Comparison of ENCODE assay signal across 13 cellular contexts in the genomic region with DNA sequence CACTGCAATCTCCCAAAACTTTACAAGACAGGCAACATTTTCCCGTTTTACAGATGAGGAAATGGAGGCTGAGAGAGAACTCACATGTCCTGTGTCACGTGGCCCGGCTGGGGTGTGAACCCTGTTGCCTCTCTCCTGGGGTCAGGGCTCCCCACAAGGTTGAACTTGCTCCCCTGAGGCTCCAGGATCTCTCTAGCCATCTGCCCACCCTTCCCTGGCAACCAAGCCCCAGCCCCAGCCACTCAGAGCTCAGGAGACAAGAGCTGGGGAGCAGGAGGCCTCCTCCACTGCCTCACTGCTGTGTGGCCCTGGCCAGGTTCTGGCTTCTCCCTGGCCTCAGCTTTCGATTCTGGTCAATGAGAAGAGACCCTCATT. TPM values are rescaled to one million over a fixed set of nuclear protein-coding genes. Genes with fewer than 3 reads are reported as not detected.
DNase-seq lines count a peak whose midpoint lies in the region; ATAC-seq and TF ChIP-seq lines count a peak whose summit lies in the region.
"Had no signal": no experiment of that assay in that cellular context is flagged by ENCODE, and none has a peak within 500 bp of the region (broad histone marks: within the 10 kb centered on the region; RNA-seq: fewer than 3 reads in every experiment).

No MANE protein-coding gene starts in this region.

- H3K9me3 ChIP-seq in DND-41 (ENCODE audit: insufficient read depth, low read length, severe bottlenecking) (no peaks in the 10 kb centered on the region), Karpas-422 (ENCODE audit: low read length) (no peaks in the 10 kb centered on the region), osteoblast (ENCODE audit: low read depth, low read length) (no peaks in the 10 kb centered on the region)

- H3K36me3 Mint-ChIP-seq in central memory CD8-positive, alpha-beta T cell (ENCODE audit: insufficient read depth), result peaks cover 63% of the 10 kb centered on the region

- peaks cover 8% of the 10 kb centered on the region; the same call in 1 of the 2 replicates for H3K36me3 ChIP-seq in DND-41 (ENCODE audit: insufficient read depth, low read length)
- peaks cover 9% of the 10 kb centered on the region for H3K36me3 ChIP-seq in Karpas-422 (ENCODE audit: insufficient read depth, low read length)
- no peaks in the 10 kb centered on the region for H3K36me3 ChIP-seq in osteoblast (ENCODE audit: insufficient read depth, low read length)

- H3K9me2 ChIP-seq in Karpas-422 (replicated peaks; ENCODE audit: insufficient read depth, low read length), result no peaks in the 10 kb centered on the region

- no peaks in the 10 kb centered on the region for H3K9me3 Mint-ChIP-seq in central memory CD8-positive, alpha-beta T cell

- TF ChIP-seq CTCF in DND-41 (IDR thresholded peaks at IDR 0.05; ENCODE audit: borderline replicate concordance, extremely low read depth, low read length, poor library complexity, severe bottlenecking) (no peak), osteoblast (IDR thresholded peaks at IDR 0.05; ENCODE audit: extremely low read depth, low read depth, low read length) (no peak)

- H2AFZ ChIP-seq in DND-41 (ENCODE audit: low read depth, low read length) (no peak overlapping the region), Karpas-422 (ENCODE audit: low read length) (no peak overlapping the region), osteoblast (ENCODE audit: low read length) (no peak overlapping the region)

- ATAC-seq in DND-41 (ENCODE audit: insufficient read depth, low read depth) (no peak), HG03571 (IDR thresholded peaks at IDR 0.05; ENCODE audit: unreplicated experiment) (no peak), HG02571 (IDR thresholded peaks at IDR 0.05; ENCODE audit: unreplicated experiment) (no peak)
- ATAC-seq in central memory CD8-positive, alpha-beta T cell (replicated peaks; ENCODE audit: extremely low read depth, poor library complexity, severe bottlenecking), result no peak

- no peaks in the 10 kb centered on the region for H3K27me3 Mint-ChIP-seq in central memory CD8-positive, alpha-beta T cell

- peak overlapping the region; percentile 92 for H3K4me3 Mint-ChIP-seq in central memory CD8-positive, alpha-beta T cell

- H3K9ac ChIP-seq in DND-41 (ENCODE audit: low read depth, low read length) (no peak overlapping the region), Karpas-422 (ENCODE audit: low read length) (peak overlapping the region; percentile 73)

- H3K79me2 ChIP-seq in DND-41 (ENCODE audit: insufficient read depth, low read length) (no peaks in the 10 kb centered on the region), Karpas-422 (ENCODE audit: low read length) (peaks cover 66% of the 10 kb centered on the region), osteoblast (ENCODE audit: insufficient read depth, low read length) (no peaks in the 10 kb centered on the region)

- DNase-seq in DND-41, result no peak
- no peak for DNase-seq in Karpas-422
- no peak for DNase-seq in central memory CD8-positive, alpha-beta T cell (ENCODE audit: low spot score in 2 of 2)
- DNase-seq in osteoblast (ENCODE audit: insufficient read length, low spot score, missing footprints), result peak; percentile 76
- no peak for DNase-seq in AG20443 (ENCODE audit: low spot score)
- no peak for DNase-seq in NCI-H146 treated with DMSO at 0.1 percent for 48 hours (lab: John Stamatoyannopoulos, UW; ENCODE audit: unreplicated experiment)
- DNase-seq: GOT3, NCI-H524 had no signal

- peaks cover 99% of the 10 kb centered on the region for H3K4me1 Mint-ChIP-seq in central memory CD8-positive, alpha-beta T cell

- H3K4me1 ChIP-seq in DND-41 (ENCODE audit: insufficient read depth, low read length) (peaks cover 63% of the 10 kb centered on the region), Karpas-422 (ENCODE audit: low read length) (peaks cover 96% of the 10 kb centered on the region), osteoblast (ENCODE audit: insufficient read depth, low read length) (no peaks in the 10 kb centered on the region)

- H3K27me3 ChIP-seq in DND-41 (ENCODE audit: insufficient read depth, low read length, poor library complexity) (no peaks in the 10 kb centered on the region), Karpas-422 (ENCODE audit: low read length) (no peaks in the 10 kb centered on the region), osteoblast (ENCODE audit: insufficient read depth, low read length) (peaks cover 9% of the 10 kb centered on the region)

- H3K4me3 ChIP-seq in DND-41 (ENCODE audit: low read depth in 1 of 2, low read length in 2 of 2) (no peak overlapping the region), Karpas-422 (ENCODE audit: low read length) (no peak overlapping the region), osteoblast (ENCODE audit: insufficient read depth, low read length) (no peak overlapping the region)

- H3K27ac ChIP-seq in DND-41 (ENCODE audit: low read length), result peak overlapping the region; percentile 41; the same call in 1 of the 2 replicates
- H3K27ac ChIP-seq in Karpas-422 (ENCODE audit: low read length), result peak overlapping the region; percentile 99
- no peak overlapping the region for H3K27ac ChIP-seq in osteoblast (ENCODE audit: low read depth, low read length)

- H3K27ac Mint-ChIP-seq in central memory CD8-positive, alpha-beta T cell (ENCODE audit: low read depth), result peak overlapping the region; percentile 94

- H3K4me2 ChIP-seq in DND-41 (ENCODE audit: insufficient read depth, low read length), result no peak overlapping the region
- H3K4me2 ChIP-seq in Karpas-422 (ENCODE audit: low read depth, low read length, poor library complexity, severe bottlenecking), result peak overlapping the region; percentile 16
- H3K4me2 ChIP-seq in osteoblast (ENCODE audit: insufficient read depth, low read length), result no peak overlapping the region

- peaks cover 10% of the 10 kb centered on the region; the same call in 1 of the 2 replicates for H4K20me1 ChIP-seq in DND-41 (ENCODE audit: insufficient read depth, low read length)
- peaks cover 42% of the 10 kb centered on the region for H4K20me1 ChIP-seq in Karpas-422 (ENCODE audit: insufficient read depth, low read depth, low read length)
- H4K20me1 ChIP-seq in osteoblast (ENCODE audit: insufficient read depth, low read length), result no peaks in the 10 kb centered on the region

RNA-seq across cellular contexts. Expression of a gene that starts 11.8 kb away (rescaled TPM):
- total RNA-seq in Karpas-422 (2014; rRNA removed; shearing (Covaris generic); ENCODE audit: low replicate concordance), result 117 and 184 TPM in 2 replicates
- 0.72 and 1.8 TPM in 2 replicates for total RNA-seq in osteoblast
- total RNA-seq: chondrocyte, fibroblast of villous mesenchyme, renal cortical epithelial cell had no signal

RNA-seq across cellular contexts. Expression of a gene that starts 22.4 kb away (rescaled TPM):
- total RNA-seq in Karpas-422 (2014; rRNA removed; shearing (Covaris generic); ENCODE audit: low replicate concordance), result 0.19 and 1.2 TPM in 2 replicates
- under 0.01 TPM in 1 of 2 replicates, not detected in the other for total RNA-seq in osteoblast
- total RNA-seq: fibroblast of villous mesenchyme, renal cortical epithelial cell had no signal

Comparison
In these comparisons a context has a peak if more than half of its experiments do, and no peak if none do; other contexts are left out.
1. RNA of a gene that starts 11.8 kb away (total RNA-seq): 117 to 184 TPM in Karpas-422; 0.72 to 1.8 TPM in osteoblast; every median in the first group is over 10 times any median in the second.